ENCODE assay signal across 8 cellular contexts in the genomic region with DNA sequence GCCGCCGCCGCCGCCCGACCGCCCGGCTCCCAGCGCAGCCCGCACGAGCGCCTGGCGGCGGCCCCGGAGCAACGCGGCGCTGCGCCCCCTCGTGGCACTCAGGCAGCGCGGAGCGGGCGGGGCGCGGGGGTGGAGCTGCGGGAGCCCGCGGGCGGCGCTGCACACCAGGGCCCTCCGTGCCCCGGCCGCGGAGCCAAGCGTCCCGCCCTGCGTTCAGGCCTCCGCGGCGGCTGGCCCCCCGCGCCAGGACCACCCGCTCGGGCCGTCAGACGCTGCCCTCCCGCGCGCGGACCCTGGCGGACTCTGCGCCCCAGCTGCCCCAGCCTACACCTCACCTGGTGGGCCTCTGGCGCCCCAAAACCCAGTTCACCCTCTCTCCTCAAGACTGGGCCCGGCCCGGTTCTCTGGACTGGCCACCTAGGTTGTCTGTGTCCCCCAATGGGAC. TPM values are rescaled to one million over a fixed set of nuclear protein-coding genes. Genes with fewer than 3 reads are reported as not detected.
DNase-seq lines count a peak whose midpoint lies in the region; ATAC-seq and TF ChIP-seq lines count a peak whose summit lies in the region.

A gene (minus strand): TSS at position 75 of the 445 bp plus-strand sequence. CDS start 71,159 bp downstream, outside the sequence.

- DNase-seq in BE2C = peak; percentile 82
- peak; percentile 19 to 34 (median 28) for DNase-seq in activated CD4-positive, CD25-positive, alpha-beta regulatory T cell (lab: John Stamatoyannopoulos, UW)
- DNase-seq in cerebellar cortex (ENCODE audit: low spot score) = peak; percentile 55
- DNase-seq in kidney epithelial cell (ENCODE audit: low read depth) = no peak
- peak; percentile 68 to 78 for DNase-seq in stimulated activated CD4-positive, alpha-beta T cell treated with anti-CD3 and anti-CD28 coated beads, Interleukin-2, amount 100 ng/mL, for 24 hours

- no peaks in the 10 kb centered on the region; the same call in 1 of the 2 replicates for H3K9me3 ChIP-seq in BE2C

- H3K4me2 ChIP-seq in KMS-11 = peak within 1 kb of the TSS; percentile 45; the same call in 1 of the 2 replicates

- H3K27me3 ChIP-seq in BE2C (peaks cover 9% of the 10 kb centered on the region), KMS-11 (ENCODE audit: insufficient read depth, low read depth) (no peaks in the 10 kb centered on the region), kidney epithelial cell (ENCODE audit: control insufficient read depth, insufficient read depth, low read length) (peaks cover 18% of the 10 kb centered on the region)

- peak within 1 kb of the TSS; percentile 26; the same call in 1 of the 2 replicates for H2AFZ ChIP-seq in KMS-11 (ENCODE audit: low read depth)

- ATAC-seq in GM19328 (IDR thresholded peaks at IDR 0.05; ENCODE audit: unreplicated experiment) (peak; percentile 70), GM19452 (IDR thresholded peaks at IDR 0.05; ENCODE audit: unreplicated experiment) (no peak)

- H3K4me1 ChIP-seq in BE2C (no peaks in the 10 kb centered on the region; the same call in 1 of the 2 replicates), KMS-11 (ENCODE audit: low read depth, poor library complexity, severe bottlenecking) (no peaks in the 10 kb centered on the region)

- H3K4me3 ChIP-seq in BE2C (ENCODE audit: low read depth, low read length) = peak within 1 kb of the TSS; percentile 45
- no peak within 1 kb of the TSS for H3K4me3 ChIP-seq in KMS-11 (IDR thresholded peaks at IDR 0.05; ENCODE audit: insufficient read depth, low read depth, low read length)
- H3K4me3 ChIP-seq in kidney epithelial cell (ENCODE audit: low read depth, low read length) = peak within 1 kb of the TSS; percentile 30

- peak; percentile 7; the same call in 1 of the 2 replicates for TF ChIP-seq CTCF in BE2C (IDR thresholded peaks at IDR 0.05; ENCODE audit: low read depth, low read length)
- no peak for TF ChIP-seq CTCF in KMS-11 (conservative IDR thresholded peaks at IDR 0.05; ENCODE audit: low read depth, low read length)
- no peak for TF ChIP-seq CTCF in kidney epithelial cell (IDR thresholded peaks at IDR 0.05; ENCODE audit: insufficient read depth, low read length, poor library complexity, severe bottlenecking)

- no peak within 1 kb of the TSS for H3K9ac ChIP-seq in KMS-11

- H3K79me2 ChIP-seq in KMS-11 (ENCODE audit: insufficient read depth, low read depth) = no peaks in the 10 kb centered on the region

- H4K20me1 ChIP-seq in KMS-11 (ENCODE audit: insufficient read depth) = no peaks in the 10 kb centered on the region

- H3K36me3 ChIP-seq in BE2C (no peaks in the 10 kb centered on the region), KMS-11 (ENCODE audit: insufficient read depth) (no peaks in the 10 kb centered on the region), kidney epithelial cell (ENCODE audit: control insufficient read depth, insufficient read depth, low read length) (no peaks in the 10 kb centered on the region)

- H3K27ac ChIP-seq in KMS-11 = no peak within 1 kb of the TSS

RNA-seq across cellular contexts. Expression of the gene that starts here (rescaled TPM):
- polyA plus RNA-seq in BE2C (2012; ENCODE audit: insufficient read depth, insufficient read length, low read depth) = not detected
- total RNA-seq in kidney epithelial cell = 0.13 TPM in 1 of 2 replicates, not detected in the other
